Comparison of ENCODE assay signal across 2 cellular contexts in genomic region chr6:2133718-2134310, GRCh38.
TF ChIP-seq lines count a peak whose summit lies in the region.

No MANE protein-coding gene starts in this region.

TF ChIP-seq in HepG2, 621 proteins besides CTCF, POLR2A, EP300 and RAD21:
- TF ChIP-seq HNRNPH1 (optimal IDR thresholded peaks at IDR 0.05; ENCODE audit: low read depth, low read length) (no peak), PLRG1 (conservative IDR thresholded peaks at IDR 0.05) (no peak), ZNF34 (CRISPR knock-in tag; IDR thresholded peaks at IDR 0.05; ENCODE audit: borderline replicate concordance) (no peak), MXD4 (CRISPR knock-in tag; IDR thresholded peaks at IDR 0.05) (no peak), ZNF678 (CRISPR knock-in tag; IDR thresholded peaks at IDR 0.05) (no peak), FIP1L1 (IDR thresholded peaks at IDR 0.05; ENCODE audit: borderline replicate concordance, insufficient read depth, low read depth, low read length) (no peak), ARID5B (CRISPR knock-in tag; IDR thresholded peaks at IDR 0.05) (no peak), ZSCAN21 (CRISPR knock-in tag; IDR thresholded peaks at IDR 0.05; ENCODE audit: borderline replicate concordance) (no peak), KDM4B (CRISPR knock-in tag; IDR thresholded peaks at IDR 0.05) (no peak), ZNF136 (CRISPR knock-in tag; IDR thresholded peaks at IDR 0.05; ENCODE audit: low read depth) (no peak), TFAP4 (IDR thresholded peaks at IDR 0.05; ENCODE audit: borderline replicate concordance, low read depth) (no peak), MXD1 (CRISPR knock-in tag; IDR thresholded peaks at IDR 0.05) (no peak)

TF ChIP-seq in H1, 55 proteins besides CTCF, POLR2A, EP300 and RAD21:
- TF ChIP-seq ATF3 (IDR thresholded peaks at IDR 0.05; ENCODE audit: insufficient read depth, low read depth, low read length) (no peak), HDAC6 (IDR thresholded peaks at IDR 0.05; ENCODE audit: low read depth, low read length) (no peak), CREB1 (IDR thresholded peaks at IDR 0.05) (no peak), SP1 (IDR thresholded peaks at IDR 0.05; ENCODE audit: low read depth, low read length) (no peak), ASH2L (IDR thresholded peaks at IDR 0.05; ENCODE audit: low read length) (no peak), USF2 (IDR thresholded peaks at IDR 0.05; ENCODE audit: low read length) (no peak), KDM5A (IDR thresholded peaks at IDR 0.05; ENCODE audit: low read length) (no peak), FOSL1 (IDR thresholded peaks at IDR 0.05; ENCODE audit: insufficient read depth, low read depth, low read length) (no peak), RFX5 (IDR thresholded peaks at IDR 0.05; ENCODE audit: borderline replicate concordance, low read depth, low read length) (no peak), SUZ12 (IDR thresholded peaks at IDR 0.05; ENCODE audit: low read length) (no peak), SIN3A (conservative IDR thresholded peaks at IDR 0.05 in 1 of 2, IDR thresholded peaks at IDR 0.05 in 1 of 2; ENCODE audit: low read depth in 1 of 2, low read length in 2 of 2) (no peak), MAX (IDR thresholded peaks at IDR 0.05) (no peak), CBX8 (IDR thresholded peaks at IDR 0.05; ENCODE audit: borderline replicate concordance, low read depth, low read length) (no peak)
